In the genomic region with DNA sequence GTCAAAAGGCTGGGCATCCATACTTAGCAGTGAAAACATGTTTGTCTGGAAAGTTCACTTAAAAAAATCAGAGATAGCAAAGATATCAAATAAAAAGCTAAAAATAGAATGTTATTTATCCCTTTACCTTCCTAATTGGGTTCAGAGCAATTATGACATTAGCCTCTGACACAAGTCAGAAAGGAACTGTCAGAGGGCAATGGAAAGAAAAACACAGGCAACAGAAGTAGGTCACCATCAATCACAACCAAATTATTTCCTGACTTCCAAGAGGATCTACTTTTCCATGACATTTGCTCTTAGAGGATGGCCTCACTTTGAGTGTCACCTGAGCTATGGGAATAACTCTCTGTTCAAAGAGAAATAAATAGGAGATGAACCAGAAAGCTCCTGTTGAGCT, we compare ENCODE assay signal across 29 cellular contexts.
"Had no signal": no experiment of that assay in that cellular context is flagged by ENCODE, and none has a peak within 500 bp of the region (broad histone marks: within the 10 kb centered on the region; RNA-seq: fewer than 3 reads in every experiment).

No MANE protein-coding gene starts in this region.

- H3K9me3 ChIP-seq: adrenal gland, breast epithelium, Peyer's patch, SJCRH30 had no signal

- H3K36me3 ChIP-seq: adrenal gland, breast epithelium, Peyer's patch, SJCRH30 had no signal

- DNase-seq: activated B cell treated with CpG ODN at 0.5 μM for 24 hours; activated CD4-positive, alpha-beta memory T cell treated with anti-CD3 and anti-CD28 coated beads, Interleukin-2, amount 10 ng/mL, durations not matched to agents 7 days and 5 days; activated CD4-positive, alpha-beta T cell treated with anti-CD3 and anti-CD28 coated beads for 1 hour; activated CD4-positive, alpha-beta T cell treated with anti-CD3 and anti-CD28 coated beads, Interleukin-2, amount 50 U/mL, for 1 hour; activated gamma-delta T cell treated with Interleukin-2 at 50 U/mL for 16 hours; activated naive CD4-positive, alpha-beta T cell treated with anti-CD3 and anti-CD28 coated beads, Interleukin-2, amount 50 U/mL, for 16 hours; activated naive CD8-positive, alpha-beta T cell treated with anti-CD3 and anti-CD28 coated beads, Interleukin-2, amount 10 ng/mL, durations not matched to agents 7 days and 5 days; activated T-cell treated with anti-CD3 and anti-CD28 coated beads for 4 hours; activated T-cell treated with anti-CD3 and anti-CD28 coated beads, Interleukin-2, amount 50 U/mL, for 48 hours; adrenal gland; aorta; central memory CD4-positive, alpha-beta T cell; Karpas-422; MM.1S; NCI-H1105; NCI-H1436 treated with DMSO at 0.1 percent for 48 hours; NCI-H187; NCI-H2081; NCI-H524; NCI-H774; NK-92 treated with Interleukin-12 subunit alpha and Interleukin-12 subunit beta, amount 100 ng/mL, for 24 hours; OCI-M1; Peyer's patch; Right ventricle myocardium superior; SJCRH30; T-helper 17 cell; T-helper 9 cell had no signal

- H3K27me3 ChIP-seq: adrenal gland, breast epithelium, Peyer's patch, SJCRH30 had no signal

- H3K4me1 ChIP-seq: breast epithelium, Peyer's patch, SJCRH30 had no signal

- H3K4me3 ChIP-seq: adrenal gland, breast epithelium, Peyer's patch, SJCRH30 had no signal

- ATAC-seq: T-helper 17 cell had no signal

- H3K27ac ChIP-seq: adrenal gland, breast epithelium, Peyer's patch, RWPE1, SJCRH30 had no signal
